8 cellular contexts compared by ENCODE assay signal in the genomic region with DNA sequence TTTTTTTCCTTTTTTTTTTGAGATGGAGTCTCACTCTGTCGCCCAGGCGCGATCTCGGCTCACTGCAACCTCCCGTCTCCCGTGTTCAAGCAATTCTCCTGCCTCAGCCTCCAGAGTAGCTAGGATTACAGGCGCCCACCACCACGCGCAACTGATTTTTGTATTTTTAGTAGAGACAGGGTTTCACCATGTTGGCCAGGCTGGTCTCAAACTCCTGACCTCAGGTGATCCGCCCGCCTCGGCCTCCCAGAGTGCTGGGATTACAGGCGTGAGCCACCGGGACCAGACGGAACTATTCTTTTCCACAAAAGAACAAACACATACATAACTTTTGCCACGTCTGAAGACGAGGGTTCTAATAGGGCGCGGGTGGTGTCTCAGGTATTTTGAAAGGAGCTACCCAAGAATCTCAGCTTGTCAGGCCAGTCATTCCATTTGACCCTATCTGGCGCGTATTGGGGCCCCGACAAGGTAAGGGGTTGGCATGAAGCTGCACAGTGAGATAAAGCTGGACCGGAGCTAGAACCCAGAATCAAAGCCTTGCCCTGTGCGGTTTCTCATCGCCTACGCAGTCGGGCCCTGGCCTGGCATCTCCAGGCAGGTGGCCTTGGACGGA. TPM values are rescaled to one million over a fixed set of nuclear protein-coding genes. Genes with fewer than 3 reads are reported as not detected.
DNase-seq lines count a peak whose midpoint lies in the region; ATAC-seq, FAIRE-seq and TF ChIP-seq lines count a peak whose summit lies in the region.
"Not testable (repeated sequence)": the region's sequence is repeated elsewhere in the genome, so short reads cannot be mapped to it uniquely, and the experiment has no call there.

No MANE protein-coding gene starts in this region.

- peak overlapping the region; percentile 86 to 96 (median 93) for H3K4me3 Mint-ChIP-seq in CD4-positive, CD25-positive, alpha-beta regulatory T cell
- H3K4me3 Mint-ChIP-seq in activated naive CD4-positive, alpha-beta T cell treated with anti-CD3 and anti-CD28 coated beads, Interleukin-2, amount 50 U/mL, for 24 hours: peak overlapping the region; percentile 89
- peak overlapping the region; percentile 90 for H3K4me3 Mint-ChIP-seq in neural crest cell

- not testable (repeated sequence) for BruUV-seq in PC-3 (replicated peaks; lab: Mats Ljungman, UMichigan)

- POLR2A ChIA-PET in PC-3 (lab: Charles Lee; ENCODE audit: unreplicated experiment) (interaction anchor here (0.6 to 1.0 kb wide), 6 partner anchors 44 to 665 kb away, joined by 3 to 13 read pairs (median 4); a partner anchor contains a TSS), H1 (lab: Charles Lee; ENCODE audit: partially characterized antibody) (interaction anchor here (0.8 to 7.3 kb wide), 15 partner anchors 9 to 304 kb away, joined by 3 to 66 read pairs (median 4); a partner anchor contains a TSS)

- H3K79me2 ChIP-seq in PC-3 (ENCODE audit: low read length): peaks cover 27% of the 10 kb centered on the region
- H3K79me2 ChIP-seq in H1 (ENCODE audit: control insufficient read depth in 1 of 2, insufficient read depth in 2 of 2, low read length in 2 of 2): not testable (repeated sequence)

- H3K4ac ChIP-seq in H1 (replicated peaks; ENCODE audit: insufficient read length, low read depth, low read length): not testable (repeated sequence)

- peak overlapping the region; percentile 90 for H2AFZ ChIP-seq in PC-3 (ENCODE audit: low read length)
- not testable (repeated sequence) for H2AFZ ChIP-seq in H1 (ENCODE audit: low read length)

- H3K27ac Mint-ChIP-seq in CD4-positive, CD25-positive, alpha-beta regulatory T cell: peak overlapping the region; percentile 92 to 99 (median 95)
- H3K27ac Mint-ChIP-seq in activated naive CD4-positive, alpha-beta T cell treated with anti-CD3 and anti-CD28 coated beads, Interleukin-2, amount 50 U/mL, for 24 hours: peak overlapping the region; percentile 51
- H3K27ac Mint-ChIP-seq in neural crest cell (ENCODE audit: unreplicated experiment): not testable (repeated sequence)

- not testable (repeated sequence) for TF ChIP-seq POLR2A in H1 (IDR thresholded peaks at IDR 0.05; ENCODE audit: control extremely low read depth in 1 of 2, low read depth in 2 of 2, low read length in 2 of 2)

- peak overlapping the region; percentile 96 for H2BK5ac ChIP-seq in H1 (ENCODE audit: low read depth, low read length)

- H3F3A ChIP-seq in PC-3 (ENCODE audit: low read length, unreplicated experiment): not testable (repeated sequence)

- H2AK5ac ChIP-seq in H1 (ENCODE audit: low read depth, low read length): peak overlapping the region; percentile 65; the same call in 1 of the 2 replicates

- not testable (repeated sequence) for DNase-seq in CD4-positive, CD25-positive, alpha-beta regulatory T cell; HAP-1 (ENCODE audit: low spot score in 2 of 2); PC-3; H1 (ENCODE audit: low read depth in 1 of 2, low spot score in 2 of 2); neural crest cell (ENCODE audit: low read depth, low spot score); substantia nigra (lab: John Stamatoyannopoulos, UW)

- intact Hi-C loops in PC-3 (cut with micrococcal nuclease): not testable (repeated sequence)

- peak overlapping the region; percentile 25; the same call in 1 of the 2 replicates for H3K18ac ChIP-seq in H1 (ENCODE audit: extremely low read depth, low read length)

- H2BK12ac ChIP-seq in H1 (ENCODE audit: low read depth, low read length): not testable (repeated sequence)

- not testable (repeated sequence) for H3K79me1 ChIP-seq in H1 (ENCODE audit: low read depth, low read length)

- peaks cover 26% of the 10 kb centered on the region for H3K36me3 ChIP-seq in CD4-positive, CD25-positive, alpha-beta regulatory T cell (ENCODE audit: control insufficient read depth, insufficient read depth, low read length)
- H3K36me3 ChIP-seq in HAP-1 (replicated peaks) (peaks cover 15% of the 10 kb centered on the region), PC-3 (ENCODE audit: low read depth, low read length) (peaks cover 10% of the 10 kb centered on the region), H1 (ENCODE audit: control insufficient read depth in 2 of 4, insufficient read depth in 4 of 4, low read length in 3 of 4) (peaks cover 8 to 26% (median 20%) of the 10 kb centered on the region in 4 experiments)

- not testable (repeated sequence) for ATAC-seq in CD4-positive, CD25-positive, alpha-beta regulatory T cell (ENCODE audit: low read depth in 2 of 2)
- peak; percentile 7 for ATAC-seq in PC-3

- not testable (repeated sequence) for TF ChIP-seq CTCF in PC-3 (conservative IDR thresholded peaks at IDR 0.05; ENCODE audit: low read depth, low read length); H1 (IDR thresholded peaks at IDR 0.05; ENCODE audit: control extremely low read depth in 1 of 3, insufficient read depth in 1 of 3, low read depth in 1 of 3, low read length in 3 of 3); neural crest cell (conservative IDR thresholded peaks at IDR 0.05)

- peak overlapping the region; percentile 85 for H3K4me3 ChIP-seq in CD4-positive, CD25-positive, alpha-beta regulatory T cell (ENCODE audit: low read depth, low read length)
- H3K4me3 ChIP-seq in HAP-1: peak overlapping the region; percentile 98
- H3K4me3 ChIP-seq in PC-3 (ENCODE audit: low read length): peak overlapping the region; percentile 88
- peak overlapping the region; percentile 68 to 84 (median 74) for H3K4me3 ChIP-seq in H1 (ENCODE audit: extremely low read depth in 1 of 4, insufficient read depth in 2 of 4, low read depth in 3 of 4, low read length in 4 of 4)
- peak overlapping the region; percentile 91 for H3K4me3 ChIP-seq in iPS-18c (ENCODE audit: insufficient read depth, low read depth, low read length)

- H4K91ac ChIP-seq in H1 (replicated peaks; ENCODE audit: insufficient read length, low read length): peak overlapping the region; percentile 79

- H3K36me3 Mint-ChIP-seq in CD4-positive, CD25-positive, alpha-beta regulatory T cell: peaks cover 28% of the 10 kb centered on the region
- peaks cover 12% of the 10 kb centered on the region for H3K36me3 Mint-ChIP-seq in activated naive CD4-positive, alpha-beta T cell treated with anti-CD3 and anti-CD28 coated beads, Interleukin-2, amount 50 U/mL, for 24 hours
- not testable (repeated sequence) for H3K36me3 Mint-ChIP-seq in neural crest cell (ENCODE audit: low read depth)

- H2BK15ac ChIP-seq in H1 (ENCODE audit: low read length): not testable (repeated sequence)

- not testable (repeated sequence) for H4K20me1 ChIP-seq in PC-3 (ENCODE audit: low read length); H1 (replicated peaks in 1 of 2; ENCODE audit: control insufficient read depth in 1 of 2, insufficient read depth in 2 of 2, low read length in 2 of 2)

- H4K5ac ChIP-seq in H1 (ENCODE audit: insufficient read length, low read depth, low read length): peak overlapping the region; percentile 84

- in situ Hi-C loops in HAP-1 (cut with MboI; ENCODE audit: low sequenced_read_pairs): not testable (repeated sequence)

- H3K27me3 Mint-ChIP-seq in CD4-positive, CD25-positive, alpha-beta regulatory T cell; activated naive CD4-positive, alpha-beta T cell treated with anti-CD3 and anti-CD28 coated beads, Interleukin-2, amount 50 U/mL, for 24 hours; neural crest cell (ENCODE audit: low read depth): not testable (repeated sequence)

- H3K27me3 ChIP-seq in CD4-positive, CD25-positive, alpha-beta regulatory T cell (ENCODE audit: control insufficient read depth, insufficient read depth, low read length); HAP-1 (ENCODE audit: low read depth); PC-3 (ENCODE audit: low read length); H1 (replicated peaks in 1 of 4; ENCODE audit: control insufficient read depth in 3 of 4, extremely low read depth in 1 of 4, insufficient read depth in 3 of 4, low read length in 3 of 4): not testable (repeated sequence)

- not testable (repeated sequence) for H3K9me3 Mint-ChIP-seq in CD4-positive, CD25-positive, alpha-beta regulatory T cell; activated naive CD4-positive, alpha-beta T cell treated with anti-CD3 and anti-CD28 coated beads, Interleukin-2, amount 50 U/mL, for 24 hours; neural crest cell

- H3K4me1 Mint-ChIP-seq in CD4-positive, CD25-positive, alpha-beta regulatory T cell: peaks cover 14 to 44% (median 25%) of the 10 kb centered on the region in 4 donors
- peaks cover 38% of the 10 kb centered on the region for H3K4me1 Mint-ChIP-seq in activated naive CD4-positive, alpha-beta T cell treated with anti-CD3 and anti-CD28 coated beads, Interleukin-2, amount 50 U/mL, for 24 hours
- H3K4me1 Mint-ChIP-seq in neural crest cell: peaks cover 34% of the 10 kb centered on the region

- H3K9ac ChIP-seq in PC-3 (ENCODE audit: low read length): peak overlapping the region; percentile 90
- peak overlapping the region in 3 of 4 experiments; percentile 5 to 77 (median 63); a peak in 6 of 7 replicates for H3K9ac ChIP-seq in H1 (replicated peaks in 1 of 4; ENCODE audit: extremely low read depth in 1 of 4, low read depth in 3 of 4, low read length in 3 of 4)

- peak overlapping the region; percentile 94 for H4K8ac ChIP-seq in H1 (ENCODE audit: extremely low read depth, insufficient read depth, low read length)

- CTCF ChIA-PET in PC-3 (lab: Charles Lee): interaction anchor here (0.5 to 0.9 kb wide), 2 partner anchors 33 to 38 kb away, joined by 3 to 9 read pairs; no protein-coding TSS in a partner anchor
- CTCF ChIA-PET in H1 (lab: Charles Lee; ENCODE audit: partially characterized antibody): interaction anchor here (0.6 to 5.2 kb wide), 15 partner anchors 8 to 643 kb away, joined by 3 to 34 read pairs (median 4); a partner anchor contains a TSS

- not testable (repeated sequence) for H3K23ac ChIP-seq in H1 (ENCODE audit: insufficient read length)

- not testable (repeated sequence) for H3K14ac ChIP-seq in H1 (ENCODE audit: insufficient read length)

- H3K9me3 ChIP-seq in CD4-positive, CD25-positive, alpha-beta regulatory T cell (ENCODE audit: control insufficient read depth in 2 of 2, low read length in 2 of 2); HAP-1; PC-3 (ENCODE audit: low read length); H1 (ENCODE audit: insufficient read depth in 2 of 2, low read depth in 1 of 2, low read length in 1 of 2); iPS-18c (ENCODE audit: control insufficient read depth, insufficient read depth, low read length): not testable (repeated sequence)

- TF ChIP-seq RAD21 in H1 (IDR thresholded peaks at IDR 0.05 in 1 of 2, conservative IDR thresholded peaks at IDR 0.05 in 1 of 2; ENCODE audit: low read depth in 2 of 2, low read length in 2 of 2): not testable (repeated sequence)

- peaks cover 10% of the 10 kb centered on the region for H3K23me2 ChIP-seq in H1 (ENCODE audit: low read depth, low read length)

- not testable (repeated sequence) for H2BK20ac ChIP-seq in H1 (ENCODE audit: low read length)

- H2BK120ac ChIP-seq in H1 (replicated peaks; ENCODE audit: low read depth, low read length): peak overlapping the region; percentile 10

- TF ChIP-seq EP300 in H1 (IDR thresholded peaks at IDR 0.05; ENCODE audit: borderline replicate concordance in 1 of 2, low read depth in 2 of 2, low read length in 2 of 2): not testable (repeated sequence)

- peak overlapping the region; percentile 99 for H3K27ac ChIP-seq in CD4-positive, CD25-positive, alpha-beta regulatory T cell (ENCODE audit: insufficient read depth, low read length, poor library complexity, severe bottlenecking)
- H3K27ac ChIP-seq in PC-3 (ENCODE audit: low read length) (peak overlapping the region; percentile 90), H1 (ENCODE audit: low read depth, low read length) (peak overlapping the region; percentile 71; the same call in 1 of the 2 replicates), substantia nigra (ENCODE audit: low read depth, low read length, poor library complexity, severe bottlenecking) (peak overlapping the region; percentile 99)

- not testable (repeated sequence) for H3K9me2 ChIP-seq in PC-3 (replicated peaks; ENCODE audit: low read length)

- FAIRE-seq in H1 (lab: Jason Lieb, UNC): not testable (repeated sequence)

- WGBS in H1 (ENCODE audit: extremely low coverage in 1 of 2, insufficient coverage in 1 of 2, insufficient read length in 1 of 2, insufficient replicate concordance in 2 of 2, low coverage in 1 of 2, low lambda C conversion rate in 2 of 2, missing lambda C conversion rate in 1 of 2), 2 experiments: 75% methylated on average over 28 of the region's 28 CpGs; no CpG with 5 or more reads in 1 of the 2 experiments

- H3K4me1 ChIP-seq in CD4-positive, CD25-positive, alpha-beta regulatory T cell (ENCODE audit: control insufficient read depth, insufficient read depth, low read length, poor library complexity, severe bottlenecking): peaks cover 16% of the 10 kb centered on the region
- H3K4me1 ChIP-seq in HAP-1; PC-3 (ENCODE audit: insufficient read depth, low read length); H1 (replicated peaks in 1 of 4; ENCODE audit: control insufficient read depth in 3 of 4, insufficient read depth in 4 of 4, low read length in 3 of 4): not testable (repeated sequence)

- peak overlapping the region; percentile 89 for H3K4me2 ChIP-seq in PC-3 (ENCODE audit: low read length)
- H3K4me2 ChIP-seq in H1 (ENCODE audit: insufficient read depth in 1 of 2, low read depth in 2 of 2, low read length in 2 of 2): peak overlapping the region; percentile 74 to 84

- not testable (repeated sequence) for H3K56ac ChIP-seq in H1 (replicated peaks; ENCODE audit: insufficient read length, low read depth, low read length)

RNA-seq across cellular contexts. Expression of a gene that starts 0.7 kb away (rescaled TPM):
- 88.7 TPM for total RNA-seq in CD4-positive, CD25-positive, alpha-beta regulatory T cell
- polyA plus RNA-seq in CD4-positive, CD25-positive, alpha-beta regulatory T cell: 10 to 100 TPM; 31.3 to 50.4 (median 34.3) TPM
- 46.6 and 58.9 TPM in 2 replicates for total RNA-seq in PC-3 (2014; rRNA removed)
- 59.6 and 61.4 TPM in 2 replicates for total RNA-seq in H1 (2021; fragmentation: NEBNext Ultra II Directional; extraction: Animal tissue kit (Norgen Biotek cat#: 25700))
- 114 and 132 TPM in 2 replicates for polyA plus RNA-seq in H1 (2011; rRNA removed)
- polyA plus RNA-seq in H1 (2011; cell fraction: cytosol; rRNA removed): 98.7 TPM
- polyA plus RNA-seq in H1 (2011; cell fraction: nucleus; rRNA removed): 310 TPM
- polyA plus RNA-seq in H1 (2012, experiment 1 of 2): 71.4 to 88.2 TPM (median 72.4 TPM) in 4 replicates
- 49.9 TPM for polyA plus RNA-seq in H1 (2012, experiment 2 of 2)
- polyA plus RNA-seq in H1 (2013, experiment 1 of 2): 46.8 TPM
- 41.4 TPM for polyA plus RNA-seq in H1 (2013, experiment 2 of 2)
- 84.7 and 92.9 TPM in 2 replicates for polyA minus RNA-seq in H1 (2011; rRNA and poly(A)+ RNA removed)
- polyA minus RNA-seq in H1 (2011; cell fraction: cytosol; rRNA and poly(A)+ RNA removed): 35.0 TPM
- 93.7 TPM for polyA minus RNA-seq in H1 (2011; cell fraction: nucleus; rRNA and poly(A)+ RNA removed)
- total RNA-seq in neural crest cell: 88.7 and 93.5 TPM in 2 replicates

RNA-seq across cellular contexts. Expression of a gene that starts 35.1 kb away (rescaled TPM):
- not detected for total RNA-seq in CD4-positive, CD25-positive, alpha-beta regulatory T cell
- under 1 TPM; 0.12 to 0.33 (median 0.20) TPM for polyA plus RNA-seq in CD4-positive, CD25-positive, alpha-beta regulatory T cell
- total RNA-seq in PC-3 (2014; rRNA removed): 0.15 TPM in 1 of 2 replicates, not detected in the other
- 0.17 and 0.21 TPM in 2 replicates for total RNA-seq in H1 (2021; fragmentation: NEBNext Ultra II Directional; extraction: Animal tissue kit (Norgen Biotek cat#: 25700))
- 0.05 and 0.06 TPM in 2 replicates for polyA plus RNA-seq in H1 (2011; rRNA removed)
- 0.05 TPM for polyA plus RNA-seq in H1 (2011; cell fraction: cytosol; rRNA removed)
- 0.26 TPM for polyA plus RNA-seq in H1 (2011; cell fraction: nucleus; rRNA removed)
- 0.31 to 0.47 TPM (median 0.35 TPM) in 4 replicates for polyA plus RNA-seq in H1 (2012, experiment 1 of 2)
- polyA plus RNA-seq in H1 (2012, experiment 2 of 2): 0.09 TPM
- 0.14 TPM for polyA plus RNA-seq in H1 (2013, experiment 1 of 2)
- 0.26 TPM for polyA plus RNA-seq in H1 (2013, experiment 2 of 2)
- 0.06 and 0.49 TPM in 2 replicates for polyA minus RNA-seq in H1 (2011; rRNA and poly(A)+ RNA removed)
- polyA minus RNA-seq in H1 (2011; cell fraction: cytosol; rRNA and poly(A)+ RNA removed): not detected
- 0.10 TPM for polyA minus RNA-seq in H1 (2011; cell fraction: nucleus; rRNA and poly(A)+ RNA removed)
- 0.25 and 0.61 TPM in 2 replicates for total RNA-seq in neural crest cell

RNA-seq across cellular contexts. Expression of a gene that starts 44.7 kb away (rescaled TPM):
- 0.20 TPM for total RNA-seq in CD4-positive, CD25-positive, alpha-beta regulatory T cell
- 1 to 10 TPM; 1.3 to 2.6 (median 1.8) TPM for polyA plus RNA-seq in CD4-positive, CD25-positive, alpha-beta regulatory T cell
- total RNA-seq in PC-3 (2014; rRNA removed): 53.0 and 55.8 TPM in 2 replicates
- 101 and 106 TPM in 2 replicates for total RNA-seq in H1 (2021; fragmentation: NEBNext Ultra II Directional; extraction: Animal tissue kit (Norgen Biotek cat#: 25700))
- polyA plus RNA-seq in H1 (2011; rRNA removed): 102 and 120 TPM in 2 replicates
- 88.6 TPM for polyA plus RNA-seq in H1 (2011; cell fraction: cytosol; rRNA removed)
- polyA plus RNA-seq in H1 (2011; cell fraction: nucleus; rRNA removed): 154 TPM
- polyA plus RNA-seq in H1 (2012, experiment 1 of 2): 74.4 to 110 TPM (median 100 TPM) in 4 replicates
- polyA plus RNA-seq in H1 (2012, experiment 2 of 2): 97.8 TPM
- 130 TPM for polyA plus RNA-seq in H1 (2013, experiment 1 of 2)
- 120 TPM for polyA plus RNA-seq in H1 (2013, experiment 2 of 2)
- 292 and 318 TPM in 2 replicates for polyA minus RNA-seq in H1 (2011; rRNA and poly(A)+ RNA removed)
- 143 TPM for polyA minus RNA-seq in H1 (2011; cell fraction: cytosol; rRNA and poly(A)+ RNA removed)
- 96.9 TPM for polyA minus RNA-seq in H1 (2011; cell fraction: nucleus; rRNA and poly(A)+ RNA removed)
- 16.2 and 17.3 TPM in 2 replicates for total RNA-seq in neural crest cell

RNA-seq across cellular contexts. Expression of a gene that starts 46.0 kb away (rescaled TPM):
- total RNA-seq in CD4-positive, CD25-positive, alpha-beta regulatory T cell: 24.4 TPM
- polyA plus RNA-seq in CD4-positive, CD25-positive, alpha-beta regulatory T cell: 10 to 100 TPM; 38.2 to 56.8 (median 48.6) TPM
- total RNA-seq in PC-3 (2014; rRNA removed): 32.1 and 49.8 TPM in 2 replicates
- total RNA-seq in H1 (2021; fragmentation: NEBNext Ultra II Directional; extraction: Animal tissue kit (Norgen Biotek cat#: 25700)): 19.6 and 20.2 TPM in 2 replicates
- 4.4 and 4.7 TPM in 2 replicates for polyA plus RNA-seq in H1 (2011; rRNA removed)
- polyA plus RNA-seq in H1 (2011; cell fraction: cytosol; rRNA removed): 8.1 TPM
- 9.2 TPM for polyA plus RNA-seq in H1 (2011; cell fraction: nucleus; rRNA removed)
- polyA plus RNA-seq in H1 (2012, experiment 1 of 2): 10.2 to 20.8 TPM (median 13.4 TPM) in 4 replicates
- polyA plus RNA-seq in H1 (2012, experiment 2 of 2): 2.8 TPM
- polyA plus RNA-seq in H1 (2013, experiment 1 of 2): 9.4 TPM
- 9.6 TPM for polyA plus RNA-seq in H1 (2013, experiment 2 of 2)
- polyA minus RNA-seq in H1 (2011; rRNA and poly(A)+ RNA removed): 17.2 and 19.1 TPM in 2 replicates
- polyA minus RNA-seq in H1 (2011; cell fraction: cytosol; rRNA and poly(A)+ RNA removed): 10.4 TPM
- polyA minus RNA-seq in H1 (2011; cell fraction: nucleus; rRNA and poly(A)+ RNA removed): 12.9 TPM
- 36.9 and 41.4 TPM in 2 replicates for total RNA-seq in neural crest cell

Comparison
In these comparisons a context has a peak if more than half of its experiments do, and no peak if none do; other contexts are left out.
1. RNA of a gene that starts 44.7 kb away (total RNA-seq): 101 to 106 TPM in H1, 53.0 to 55.8 TPM in PC-3 and 16.2 to 17.3 TPM in neural crest cell; 0.20 TPM in CD4-positive, CD25-positive, alpha-beta regulatory T cell (single experiment); every median in the first group is over 10 times any median in the second.
2. Peak in every context shown above with its lines, with median percentiles within 50 percentile points of each other: H3K27ac ChIP-seq, H3K4me3 ChIP-seq and H3K4me3 Mint-ChIP-seq.